Comparison of ENCODE assay signal across 8 cellular contexts in genomic region chr20:62237772-62238568, GRCh38. TPM values are rescaled to one million over a fixed set of nuclear protein-coding genes. Genes with fewer than 3 reads are reported as not detected.
DNase-seq lines count a peak whose midpoint lies in the region; ATAC-seq and TF ChIP-seq lines count a peak whose summit lies in the region.

Gene OSBPL2 (plus strand): TSS chr20:62238521. CDS start chr20:62256185, 17,664 bp downstream.

- H3K27ac Mint-ChIP-seq in Calu3 (ENCODE audit: unreplicated experiment), result peak within 1 kb of the TSS; percentile 94
- H3K27ac Mint-ChIP-seq in endothelial cell (ENCODE audit: unreplicated experiment), result peak within 1 kb of the TSS; percentile 42

- H2AFZ ChIP-seq in OCI-LY3 (ENCODE audit: low read depth, low read length), result peak within 1 kb of the TSS; percentile 92

- H3K36me3 ChIP-seq in OCI-LY3 (replicated peaks; ENCODE audit: low read depth, low read length), result peaks cover 4% of the 10 kb centered on the region

- DNase-seq in Calu3, result peak; percentile 100
- DNase-seq in HuH-7 (ENCODE audit: low spot score), result peak; percentile 100
- DNase-seq in activated CD8-positive, alpha-beta memory T cell treated with anti-CD3 and anti-CD28 coated beads, Interleukin-2, amount 50 U/mL, for 48 hours, result peak; percentile 100
- DNase-seq in endothelial cell (ENCODE audit: low spot score), result peak; percentile 100
- DNase-seq in middle frontal gyrus (ENCODE audit: extremely low spot score, low spot score), result peak; percentile 96
- DNase-seq in stimulated activated CD8-positive, alpha-beta memory T cell treated with anti-CD3 and anti-CD28 coated beads, Interleukin-2, amount 100 ng/mL, for 48 hours (ENCODE audit: low read depth in 2 of 2), result peak; percentile 100

- peaks cover 55% of the 10 kb centered on the region for H3K4me1 Mint-ChIP-seq in Calu3 (ENCODE audit: low read depth, unreplicated experiment)
- no peaks in the 10 kb centered on the region for H3K4me1 Mint-ChIP-seq in endothelial cell (ENCODE audit: unreplicated experiment)

- H3K27ac ChIP-seq in OCI-LY3 (ENCODE audit: low read length), result peak within 1 kb of the TSS; percentile 24; the same call in 1 of the 2 replicates

- peak within 1 kb of the TSS; percentile 76 for H3K9ac ChIP-seq in OCI-LY3 (ENCODE audit: low read length)

- peak within 1 kb of the TSS; percentile 88 for H3K4me2 ChIP-seq in OCI-LY3 (ENCODE audit: low read length)

- H3K27me3 Mint-ChIP-seq in Calu3 (ENCODE audit: unreplicated experiment) (peaks cover 13% of the 10 kb centered on the region), endothelial cell (ENCODE audit: unreplicated experiment) (peaks cover 4% of the 10 kb centered on the region)

- intact Hi-C loops in Calu3 (cut with micrococcal nuclease; ENCODE audit: unreplicated experiment), result no loop called here

- H3K36me3 Mint-ChIP-seq in Calu3 (ENCODE audit: insufficient read depth, unreplicated experiment) (peaks cover 50% of the 10 kb centered on the region), endothelial cell (ENCODE audit: low read depth, unreplicated experiment) (no peaks in the 10 kb centered on the region)

- H4K20me1 ChIP-seq in OCI-LY3 (ENCODE audit: insufficient read depth, low read length), result peaks cover 31% of the 10 kb centered on the region; the same call in 1 of the 2 replicates

- H3K79me2 ChIP-seq in OCI-LY3 (ENCODE audit: low read length), result peaks cover 41% of the 10 kb centered on the region

- no TSS peak for BruUV-seq in Calu3 (replicated peaks; lab: Mats Ljungman, UMichigan)

- H3K9me3 Mint-ChIP-seq in Calu3 (ENCODE audit: low read depth, unreplicated experiment), result no peaks in the 10 kb centered on the region
- no peaks in the 10 kb centered on the region for H3K9me3 Mint-ChIP-seq in endothelial cell (ENCODE audit: unreplicated experiment)

- no peaks in the 10 kb centered on the region for H3K9me3 ChIP-seq in OCI-LY3 (ENCODE audit: insufficient read depth, low read length)

- H3K27me3 ChIP-seq in OCI-LY3 (ENCODE audit: low read depth, low read length), result no peaks in the 10 kb centered on the region

- peak within 1 kb of the TSS; percentile 88 for H3K4me3 ChIP-seq in OCI-LY3 (ENCODE audit: low read length)

- CTCF ChIA-PET in Calu3 (lab: Charles Lee), result no interaction called here

- peak; percentile 96 for ATAC-seq in GM21515 (IDR thresholded peaks at IDR 0.05; ENCODE audit: unreplicated experiment)

- TF ChIP-seq CTCF in Calu3 (IDR thresholded peaks at IDR 0.05; ENCODE audit: unreplicated experiment) (no peak), OCI-LY3 (IDR thresholded peaks at IDR 0.05; ENCODE audit: low read depth, low read length) (no peak), endothelial cell (IDR thresholded peaks at IDR 0.05; ENCODE audit: unreplicated experiment) (no peak)

- H3K4me3 Mint-ChIP-seq in Calu3 (ENCODE audit: low read depth, unreplicated experiment) (peak within 1 kb of the TSS; percentile 88), endothelial cell (ENCODE audit: unreplicated experiment) (peak within 1 kb of the TSS; percentile 92)

- peaks cover 10% of the 10 kb centered on the region for H3K4me1 ChIP-seq in OCI-LY3 (ENCODE audit: low read length)

RNA-seq across cellular contexts. Expression of gene OSBPL2, which starts in this region (rescaled TPM):
- 115 and 129 TPM in 2 replicates for total RNA-seq in Calu3 (2022)
- 39.5 TPM for total RNA-seq in endothelial cell (ENCODE audit: unreplicated experiment)

Comparison
In these comparisons a context has a peak if more than half of its experiments do, and no peak if none do; other contexts are left out.
1. Peak in every context shown above with its lines: DNase-seq, ATAC-seq, H3K4me3 ChIP-seq and H3K27ac ChIP-seq.